ENCODE assay signal across 20 cellular contexts in genomic region chr14:89500303-89500702, GRCh38.
DNase-seq lines count a peak whose midpoint lies in the region; ATAC-seq and TF ChIP-seq lines count a peak whose summit lies in the region.
"Had no signal": no experiment of that assay in that cellular context is flagged by ENCODE, and none has a peak within 500 bp of the region (broad histone marks: within the 10 kb centered on the region; RNA-seq: fewer than 3 reads in every experiment).

No MANE protein-coding gene starts in this region.

- H3K9ac ChIP-seq in endodermal cell (ENCODE audit: extremely low read depth, low read length, poor library complexity, severe bottlenecking): no peak overlapping the region
- H3K9ac ChIP-seq: GM23248 had no signal

- H3K4me1 Mint-ChIP-seq in WTC11 (peaks cover 55% of the 10 kb centered on the region), endodermal cell (peaks cover 5% of the 10 kb centered on the region)
- peaks cover 30 to 48% (median 38%) of the 10 kb centered on the region in 4 donors for H3K4me1 Mint-ChIP-seq in naive thymus-derived CD8-positive, alpha-beta T cell

- TF ChIP-seq POLR2A in right lobe of liver (IDR thresholded peaks at IDR 0.05): no peak

- WGBS in endodermal cell (ENCODE audit: insufficient coverage in 1 of 2, insufficient read length in 1 of 2), 2 experiments: 91 to 100% methylated on average over 2 to 3 of the region's 3 CpGs
- WGBS in right lobe of liver (ENCODE audit: insufficient coverage, low coverage, low lambda C conversion rate, missing lambda C conversion rate): no CpG with 5 or more reads among the region's 3 CpGs

- no peaks in the 10 kb centered on the region for H3K36me3 ChIP-seq in endodermal cell (ENCODE audit: control insufficient read depth, insufficient read depth, low read length)
- no peaks in the 10 kb centered on the region for H3K36me3 ChIP-seq in right lobe of liver
- H3K36me3 ChIP-seq: BE2C had no signal

- H3K27me3 ChIP-seq in endodermal cell (ENCODE audit: control insufficient read depth, insufficient read depth, low read length, poor library complexity, severe bottlenecking): no peaks in the 10 kb centered on the region
- no peaks in the 10 kb centered on the region for H3K27me3 ChIP-seq in right lobe of liver
- H3K27me3 ChIP-seq: BE2C had no signal

- peak overlapping the region; percentile 34; the same call in 1 of the 2 replicates for H3K27ac Mint-ChIP-seq in WTC11
- H3K27ac Mint-ChIP-seq in endodermal cell: no peak overlapping the region
- peak overlapping the region in 3 of 10 donors; percentile 37 to 68 (median 41) for H3K27ac Mint-ChIP-seq in naive thymus-derived CD8-positive, alpha-beta T cell
- H3K27ac Mint-ChIP-seq: HFFc6, IgD-negative memory B cell had no signal

- H3K36me3 Mint-ChIP-seq in WTC11: peaks cover 21% of the 10 kb centered on the region
- peaks cover 7% of the 10 kb centered on the region for H3K36me3 Mint-ChIP-seq in endodermal cell (ENCODE audit: low read depth)
- peaks cover 0 to 35% (median 21%) of the 10 kb centered on the region in 3 donors for H3K36me3 Mint-ChIP-seq in naive thymus-derived CD8-positive, alpha-beta T cell

- TF ChIP-seq CTCF in WTC11 (IDR thresholded peaks at IDR 0.05) (no peak), endodermal cell (conservative IDR thresholded peaks at IDR 0.05) (no peak), right lobe of liver (IDR thresholded peaks at IDR 0.05) (no peak)

- ATAC-seq in WTC11 (no peak), right lobe of liver (peak; percentile 64 to 90 (median 86))
- ATAC-seq in naive thymus-derived CD8-positive, alpha-beta T cell: no peak
- ATAC-seq: HCT116 had no signal

- H3K9me3 Mint-ChIP-seq in WTC11: 0 out of 2 replicates have a peak, but pooled peaks cover 4% of the 10 kb centered on the region
- H3K9me3 Mint-ChIP-seq in endodermal cell: peaks cover 6% of the 10 kb centered on the region
- H3K9me3 Mint-ChIP-seq in naive thymus-derived CD8-positive, alpha-beta T cell: no peaks in the 10 kb centered on the region
- H3K9me3 Mint-ChIP-seq: CD8-positive, alpha-beta memory T cell; HFFc6; IgD-negative memory B cell had no signal

- H3K4me1 ChIP-seq in endodermal cell (ENCODE audit: control insufficient read depth, insufficient read depth, low read length) (no peaks in the 10 kb centered on the region), right lobe of liver (peaks cover 0 to 13% (median 0%) of the 10 kb centered on the region in 4 donors)
- H3K4me1 ChIP-seq: BE2C had no signal

- no peak overlapping the region for H3K4me3 Mint-ChIP-seq in WTC11
- no peak overlapping the region for H3K4me3 Mint-ChIP-seq in endodermal cell
- H3K4me3 Mint-ChIP-seq in naive thymus-derived CD8-positive, alpha-beta T cell: no peak overlapping the region
- H3K4me3 Mint-ChIP-seq: CD4-positive, CD25-positive, alpha-beta regulatory T cell; CD8-positive, alpha-beta memory T cell; HFFc6; IgD-negative memory B cell had no signal

- DNase-seq in WTC11 (ENCODE audit: low spot score) (no peak), endodermal cell (peak; percentile 36), right lobe of liver (peak in 1 of 3 donors; percentile 45), G401 (ENCODE audit: low spot score) (no peak)
- no peak for DNase-seq in naive thymus-derived CD8-positive, alpha-beta T cell
- DNase-seq in activated CD4-positive, alpha-beta T cell treated with anti-CD3 and anti-CD28 coated beads, Interleukin-2, amount 50 U/mL, for 1 hour: no peak
- DNase-seq: ACHN; BE2C; C1 segment of cervical spinal cord; CD4-positive, CD25-positive, alpha-beta regulatory T cell; CD8-positive, alpha-beta memory T cell; COR-L47; DMS 273 treated with DMSO at 0.1 percent for 48 hours; DMS53; DND-41; EL; GM23248; HFFc6 had no signal

- POLR2A ChIA-PET in WTC11 (lab: Charles Lee): no interaction called here
- POLR2A ChIA-PET in naive thymus-derived CD8-positive, alpha-beta T cell (lab: Charles Lee): no interaction called here

- H3K9me3 ChIP-seq in endodermal cell (ENCODE audit: control insufficient read depth, low read length) (no peaks in the 10 kb centered on the region), right lobe of liver (no peaks in the 10 kb centered on the region)
- H3K9me3 ChIP-seq: BE2C had no signal

- H3K27ac ChIP-seq in endodermal cell (ENCODE audit: low read depth, low read length) (no peak overlapping the region), right lobe of liver (no peak overlapping the region)
- H3K27ac ChIP-seq: GM23248 had no signal

- CTCF ChIA-PET in WTC11 (lab: Charles Lee): interaction anchor here (1.2 kb wide), 1 partner anchor 164 kb away, joined by 4 read pairs; no protein-coding TSS in a partner anchor

- H3K27me3 Mint-ChIP-seq in WTC11 (ENCODE audit: low read depth): no peaks in the 10 kb centered on the region
- no peaks in the 10 kb centered on the region for H3K27me3 Mint-ChIP-seq in endodermal cell (ENCODE audit: insufficient read depth)
- no peaks in the 10 kb centered on the region for H3K27me3 Mint-ChIP-seq in naive thymus-derived CD8-positive, alpha-beta T cell
- H3K27me3 Mint-ChIP-seq: CD4-positive, CD25-positive, alpha-beta regulatory T cell; CD8-positive, alpha-beta memory T cell; IgD-negative memory B cell had no signal

- H3K4me3 ChIP-seq in endodermal cell (ENCODE audit: low read length) (no peak overlapping the region), right lobe of liver (no peak overlapping the region)
- H3K4me3 ChIP-seq: GM23248 had no signal

- in situ Hi-C loops in G401 (cut with HindIII; ENCODE audit: low sequenced_read_pairs): no loop called here

- intact Hi-C loops in right lobe of liver (cut with DNase I): no loop called here

TF ChIP-seq in WTC11, 78 proteins besides CTCF, POLR2A, EP300 and RAD21:
- no peak for TF ChIP-seq ETV6 (CRISPR knock-in tag; IDR thresholded peaks at IDR 0.05)
- no peak for TF ChIP-seq CBFB (CRISPR knock-in tag; IDR thresholded peaks at IDR 0.05; ENCODE audit: low read depth)

Comparison
In these comparisons a context has a peak if more than half of its experiments do, and no peak if none do; other contexts are left out.
1. ATAC-seq: peak in right lobe of liver (4 of 4); none in WTC11 (single experiment) and naive thymus-derived CD8-positive, alpha-beta T cell (0 of 2).